In the genomic region with DNA sequence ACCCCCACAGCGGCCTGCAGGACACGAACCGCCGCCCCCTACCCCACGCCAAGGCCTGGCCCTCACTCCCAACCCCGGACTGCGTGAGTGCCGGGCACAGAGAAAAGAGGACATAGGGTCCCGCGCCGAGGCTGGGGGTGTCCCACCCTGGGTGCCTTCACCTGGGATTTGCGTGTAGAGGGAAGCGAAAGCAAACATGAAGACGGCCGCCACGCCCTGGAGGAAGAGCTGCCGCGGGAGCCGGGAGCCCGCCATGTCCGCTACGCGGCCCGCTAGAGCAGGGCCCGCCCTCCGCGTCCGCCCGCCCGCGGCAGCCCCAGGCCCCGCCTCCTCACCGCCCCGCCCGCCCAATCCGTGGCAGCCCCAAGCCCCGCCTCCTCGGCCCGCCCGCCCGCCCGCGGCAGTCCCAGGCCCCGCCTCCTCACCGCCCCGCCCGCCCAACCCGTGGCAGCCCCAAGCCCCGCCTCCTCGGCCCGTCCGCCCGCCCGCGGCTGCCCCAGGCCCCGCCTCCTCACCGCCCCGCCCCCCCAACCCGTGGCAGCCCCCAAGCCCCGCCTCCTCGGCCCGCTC, we compare ENCODE assay signal across 7 cellular contexts. TPM values are rescaled to one million over a fixed set of nuclear protein-coding genes. Genes with fewer than 3 reads are reported as not detected.
A peak's percentile ranks its signal among the peaks of the same experiment; 100 is the strongest.
DNase-seq lines count a peak whose midpoint lies in the region; ATAC-seq and TF ChIP-seq lines count a peak whose summit lies in the region.

A gene with protein sequence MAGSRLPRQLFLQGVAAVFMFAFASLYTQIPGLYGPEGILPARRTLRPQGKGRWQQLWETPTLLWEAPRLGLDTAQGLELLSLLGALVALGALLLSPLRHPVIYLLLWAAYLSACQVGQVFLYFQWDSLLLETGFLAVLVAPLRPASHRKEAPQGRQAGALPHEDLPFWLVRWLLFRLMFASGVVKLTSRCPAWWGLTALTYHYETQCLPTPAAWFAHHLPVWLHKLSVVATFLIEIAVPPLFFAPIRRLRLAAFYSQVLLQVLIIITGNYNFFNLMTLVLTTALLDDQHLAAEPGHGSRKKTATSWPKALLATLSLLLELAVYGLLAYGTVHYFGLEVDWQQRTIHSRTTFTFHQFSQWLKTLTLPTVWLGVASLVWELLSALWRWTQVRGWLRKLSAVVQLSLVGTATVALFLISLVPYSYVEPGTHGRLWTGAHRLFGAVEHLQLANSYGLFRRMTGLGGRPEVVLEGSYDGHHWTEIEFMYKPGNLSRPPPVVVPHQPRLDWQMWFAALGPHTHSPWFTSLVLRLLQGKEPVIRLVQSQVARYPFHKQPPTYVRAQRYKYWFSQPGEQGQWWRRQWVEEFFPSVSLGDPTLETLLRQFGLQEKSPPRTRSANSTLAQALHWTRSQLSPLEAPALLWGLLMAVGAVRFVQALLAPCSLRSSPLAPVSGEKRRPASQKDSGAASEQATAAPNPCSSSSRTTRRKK (minus strand): TSS at position 282 of the 570 bp plus-strand sequence. CDS start 27 bp downstream, at position 255.

- H3K79me2 ChIP-seq in OCI-LY7 (ENCODE audit: insufficient read depth, low read depth, low read length): peaks cover 45% of the 10 kb centered on the region

- peaks cover 13% of the 10 kb centered on the region for H3K36me3 Mint-ChIP-seq in activated T-helper 1 cell treated with anti-CD3 and anti-CD28 coated beads, Interleukin-12 subunit alpha, Interleukin-12 subunit beta, Interleukin-2, Interleukin-4 antibody, amounts not matched to agents 30 ng/mL and 10 ng/mL and 1 ng/mL, durations not matched to agents 14 hours and 24 hours and 36 hours (ENCODE audit: low read depth)

- intact Hi-C loops in OCI-LY7 (cut with micrococcal nuclease; ENCODE audit: unreplicated experiment): loop anchor here (2.0 to 10.0 kb wide), 3 partner anchors 33 to 263 kb away; a partner anchor contains a TSS
- intact Hi-C loops in activated T-helper 1 cell treated with anti-CD3 and anti-CD28 coated beads, Interleukin-12 subunit alpha, Interleukin-12 subunit beta, Interleukin-2, Interleukin-4 antibody, amounts not matched to agents 30 ng/mL and 10 ng/mL and 1 ng/mL, durations not matched to agents 14 hours and 24 hours and 36 hours (cut with micrococcal nuclease): loop anchor here (1.0 kb wide), 2 partner anchors 26 to 32 kb away; a partner anchor contains a TSS

- H3K27me3 Mint-ChIP-seq in activated T-helper 1 cell treated with anti-CD3 and anti-CD28 coated beads, Interleukin-12 subunit alpha, Interleukin-12 subunit beta, Interleukin-2, Interleukin-4 antibody, amounts not matched to agents 30 ng/mL and 10 ng/mL and 1 ng/mL, durations not matched to agents 14 hours and 24 hours and 36 hours (ENCODE audit: insufficient read depth): no peaks in the 10 kb centered on the region

- TF ChIP-seq CTCF in OCI-LY7 (conservative IDR thresholded peaks at IDR 0.05; ENCODE audit: low read length) (no peak), fibroblast of pulmonary artery (IDR thresholded peaks at IDR 0.05; ENCODE audit: low read length, missing control alignments) (no peak)

- peak within 1 kb of the TSS; percentile 59 for H3K27ac ChIP-seq in OCI-LY7 (ENCODE audit: low read depth, low read length, poor library complexity, severe bottlenecking)
- peak within 1 kb of the TSS; percentile 85 for H3K27ac ChIP-seq in stomach smooth muscle (ENCODE audit: low read length)

- peak within 1 kb of the TSS; percentile 89 to 94 for H3K9ac ChIP-seq in stomach smooth muscle (ENCODE audit: low read length in 2 of 2)

- no peaks in the 10 kb centered on the region for H3K9me2 ChIP-seq in OCI-LY7 (ENCODE audit: insufficient read depth, low read length)

- POLR2A ChIA-PET in OCI-LY7 (lab: Charles Lee): interaction anchor here (0.6 to 3.7 kb wide), 8 partner anchors 14 to 321 kb away, joined by 3 to 33 read pairs (median 4); a partner anchor contains a TSS

- H3K9me3 Mint-ChIP-seq in activated T-helper 1 cell treated with anti-CD3 and anti-CD28 coated beads, Interleukin-12 subunit alpha, Interleukin-12 subunit beta, Interleukin-2, Interleukin-4 antibody, amounts not matched to agents 30 ng/mL and 10 ng/mL and 1 ng/mL, durations not matched to agents 14 hours and 24 hours and 36 hours: no peaks in the 10 kb centered on the region

- peak within 1 kb of the TSS; percentile 84 for H2AFZ ChIP-seq in OCI-LY7 (ENCODE audit: low read length)
- H2AFZ ChIP-seq in neuron (ENCODE audit: low read depth, low read length): peak within 1 kb of the TSS; percentile 6

- H3K36me3 ChIP-seq in OCI-LY7 (ENCODE audit: insufficient read depth, low read length) (peaks cover 34% of the 10 kb centered on the region), neuron (ENCODE audit: insufficient read depth, low read length) (peaks cover 38% of the 10 kb centered on the region), stomach smooth muscle (ENCODE audit: control insufficient read depth in 2 of 2, insufficient read depth in 2 of 2, low read length in 2 of 2) (peaks cover 18% of the 10 kb centered on the region in 2 donors)

- peaks cover 27% of the 10 kb centered on the region for H3K4me1 ChIP-seq in OCI-LY7 (ENCODE audit: insufficient read depth, low read length, poor library complexity, severe bottlenecking)
- peaks cover 21% of the 10 kb centered on the region for H3K4me1 ChIP-seq in neuron (ENCODE audit: insufficient read depth, low read length)
- H3K4me1 ChIP-seq in stomach smooth muscle (ENCODE audit: control insufficient read depth, insufficient read depth, low read length): peaks cover 26% of the 10 kb centered on the region

- peaks cover 18% of the 10 kb centered on the region for H3K4me1 Mint-ChIP-seq in activated T-helper 1 cell treated with anti-CD3 and anti-CD28 coated beads, Interleukin-12 subunit alpha, Interleukin-12 subunit beta, Interleukin-2, Interleukin-4 antibody, amounts not matched to agents 30 ng/mL and 10 ng/mL and 1 ng/mL, durations not matched to agents 14 hours and 24 hours and 36 hours (ENCODE audit: low read depth)

- H3K27me3 ChIP-seq in neuron (ENCODE audit: insufficient read depth, low read length) (no peaks in the 10 kb centered on the region), stomach smooth muscle (ENCODE audit: control insufficient read depth in 1 of 2, insufficient read depth in 2 of 2, low read length in 2 of 2) (no peaks in the 10 kb centered on the region)

- H3K27ac Mint-ChIP-seq in activated T-helper 1 cell treated with anti-CD3 and anti-CD28 coated beads, Interleukin-12 subunit alpha, Interleukin-12 subunit beta, Interleukin-2, Interleukin-4 antibody, amounts not matched to agents 30 ng/mL and 10 ng/mL and 1 ng/mL, durations not matched to agents 14 hours and 24 hours and 36 hours: peak within 1 kb of the TSS; percentile 95

- H3K4me3 ChIP-seq in OCI-LY7 (ENCODE audit: low read depth, low read length, poor library complexity, severe bottlenecking): peak within 1 kb of the TSS; percentile 100
- H3K4me3 ChIP-seq in fibroblast of pulmonary artery (replicated peaks; ENCODE audit: low read depth, low read length): peak within 1 kb of the TSS; percentile 96
- peak within 1 kb of the TSS; percentile 98 for H3K4me3 ChIP-seq in neuron (ENCODE audit: low read length)
- peak within 1 kb of the TSS; percentile 93 to 98 for H3K4me3 ChIP-seq in stomach smooth muscle (ENCODE audit: low read length in 2 of 2)

- peak within 1 kb of the TSS; percentile 97 for H3K4me2 ChIP-seq in OCI-LY7 (ENCODE audit: low read length)

- DNase-seq in OCI-LY7 (ENCODE audit: low spot score): peak; percentile 90
- peak; percentile 88 for DNase-seq in activated T-helper 1 cell treated with anti-CD3 and anti-CD28 coated beads, Interleukin-12 subunit alpha, Interleukin-12 subunit beta, Interleukin-2, Interleukin-4 antibody, amounts not matched to agents 30 ng/mL and 10 ng/mL and 1 ng/mL, durations not matched to agents 14 hours and 24 hours and 36 hours (ENCODE audit: low spot score)
- no peak for DNase-seq in fibroblast of pulmonary artery (ENCODE audit: low read depth)

- H3K9me3 ChIP-seq in OCI-LY7 (ENCODE audit: low read length): no peaks in the 10 kb centered on the region
- H3K9me3 ChIP-seq in neuron (ENCODE audit: low read length): no peaks in the 10 kb centered on the region
- H3K9me3 ChIP-seq in stomach smooth muscle (ENCODE audit: control insufficient read depth in 2 of 2, low read length in 2 of 2): no peaks in the 10 kb centered on the region

- ATAC-seq in GM19023 (IDR thresholded peaks at IDR 0.05; ENCODE audit: unreplicated experiment) (peak; percentile 59), HG03066 (IDR thresholded peaks at IDR 0.05; ENCODE audit: low read depth, unreplicated experiment) (peak; percentile 54)

- peak within 1 kb of the TSS; percentile 96 for H3K4me3 Mint-ChIP-seq in activated T-helper 1 cell treated with anti-CD3 and anti-CD28 coated beads, Interleukin-12 subunit alpha, Interleukin-12 subunit beta, Interleukin-2, Interleukin-4 antibody, amounts not matched to agents 30 ng/mL and 10 ng/mL and 1 ng/mL, durations not matched to agents 14 hours and 24 hours and 36 hours

- CTCF ChIA-PET in OCI-LY7 (lab: Charles Lee; ENCODE audit: unreplicated experiment): interaction anchor here (0.6 to 2.3 kb wide), 4 partner anchors 18 to 247 kb away, joined by 3 to 9 read pairs (median 6); a partner anchor contains a TSS

- no TSS peak for BruUV-seq in OCI-LY7 (replicated peaks; lab: Mats Ljungman, UMichigan)

- peaks cover 4% of the 10 kb centered on the region; the same call in 1 of the 2 replicates for H4K20me1 ChIP-seq in OCI-LY7 (ENCODE audit: insufficient read depth, low read length)

RNA-seq across cellular contexts. Expression of the gene that starts here (rescaled TPM):
- 37.8 and 50.7 TPM in 2 replicates for total RNA-seq in OCI-LY7 (2014; rRNA removed; shearing (Covaris generic))
- total RNA-seq in OCI-LY7 (2022): 49.2 and 49.8 TPM in 2 replicates
- total RNA-seq in activated T-helper 1 cell treated with anti-CD3 and anti-CD28 coated beads, Interleukin-12 subunit alpha, Interleukin-12 subunit beta, Interleukin-2, Interleukin-4 antibody, amounts not matched to agents 30 ng/mL and 10 ng/mL and 1 ng/mL, durations not matched to agents 14 hours and 24 hours and 36 hours: 79.5 and 81.2 TPM in 2 replicates
